In genomic region chr3:93934366-93935046, GRCh38 we compare ENCODE assay signal across 22 cellular contexts. TPM values are rescaled to one million over a fixed set of nuclear protein-coding genes. Genes with fewer than 3 reads are reported as not detected.
DNase-seq lines count a peak whose midpoint lies in the region; ATAC-seq and TF ChIP-seq lines count a peak whose summit lies in the region.
"Had no signal": no experiment of that assay in that cellular context is flagged by ENCODE, and none has a peak within 500 bp of the region (broad histone marks: within the 10 kb centered on the region; RNA-seq: fewer than 3 reads in every experiment).

No MANE protein-coding gene starts in this region.

- no TSS peak for BruUV-seq in PC-9 (replicated peaks; lab: Mats Ljungman, UMichigan)

- no peak overlapping the region for H3K27ac ChIP-seq in PC-9
- H3K27ac ChIP-seq in hepatocyte: no peak overlapping the region
- H3K27ac ChIP-seq in liver (ENCODE audit: low read depth in 1 of 2, low read length in 2 of 2): peak overlapping the region; percentile 41 to 58
- H3K27ac ChIP-seq in aorta (ENCODE audit: low read depth in 1 of 2, low read length in 2 of 2): no peak overlapping the region
- H3K27ac ChIP-seq: A549; BLaER1 treated with 17β-estradiol and CSF1 and Interleukin-3, amounts not matched to agents 10 nM and 100 nM had no signal

- H3K4me2 ChIP-seq in PC-9 (no peak overlapping the region), hepatocyte (peak overlapping the region; percentile 51)
- H3K4me2 ChIP-seq: A549; BLaER1 treated with 17β-estradiol and CSF1 and Interleukin-3, amounts not matched to agents 10 nM and 100 nM had no signal

- POLR2A ChIA-PET in PC-9 (lab: Charles Lee; ENCODE audit: unreplicated experiment): no interaction called here

- H4K20me1 ChIP-seq in PC-9 (ENCODE audit: insufficient read depth) (no peaks in the 10 kb centered on the region), hepatocyte (ENCODE audit: insufficient read depth, poor library complexity, severe bottlenecking) (no peaks in the 10 kb centered on the region)
- H4K20me1 ChIP-seq: BLaER1 treated with 17β-estradiol and CSF1 and Interleukin-3, amounts not matched to agents 10 nM and 100 nM had no signal

- ATAC-seq in HG03175 (IDR thresholded peaks at IDR 0.05; ENCODE audit: unreplicated experiment) (no peak), HG03108 (IDR thresholded peaks at IDR 0.05; ENCODE audit: unreplicated experiment) (no peak), aorta (ENCODE audit: low FRiP score) (no peak)
- ATAC-seq: A549, GM12878 had no signal

- H3K9me3 ChIP-seq in PC-9 (ENCODE audit: insufficient read depth, low read depth): 0 out of 2 replicates have a peak, but pooled peaks cover 3% of the 10 kb centered on the region
- H3K9me3 ChIP-seq in hepatocyte (ENCODE audit: low read depth): no peaks in the 10 kb centered on the region
- H3K9me3 ChIP-seq in liver (ENCODE audit: control insufficient read depth in 4 of 4, low read length in 3 of 4): no peaks in the 10 kb centered on the region
- peaks cover 2% of the 10 kb centered on the region for H3K9me3 ChIP-seq in aorta (ENCODE audit: control insufficient read depth, low read length)
- H3K9me3 ChIP-seq: A549; BE2C; BLaER1 treated with 17β-estradiol and CSF1 and Interleukin-3, amounts not matched to agents 10 nM and 100 nM; HAP-1 had no signal

- DNase-seq in PC-9: peak in 1 of 2 experiments; percentile 12
- no peak for DNase-seq in hepatocyte (ENCODE audit: low spot score)
- DNase-seq in aorta: no peak
- DNase-seq: 8988T; ACHN; AML-193; BE2C; CD4-positive, alpha-beta T cell; CD8-positive, alpha-beta memory T cell; DMS 273 treated with DMSO at 0.1 percent for 48 hours; DMS79; EL; GDM1; GOT3; HFFc6 had no signal

- H3K79me2 ChIP-seq in PC-9 (ENCODE audit: low read depth) (no peaks in the 10 kb centered on the region), hepatocyte (no peaks in the 10 kb centered on the region)

- no peaks in the 10 kb centered on the region for H3K9me2 ChIP-seq in PC-9 (ENCODE audit: insufficient read depth)
- no peaks in the 10 kb centered on the region for H3K9me2 ChIP-seq in hepatocyte (replicated peaks; ENCODE audit: insufficient read depth)

- TF ChIP-seq RAD21 in liver (IDR thresholded peaks at IDR 0.05): no peak

- intact Hi-C loops in PC-9 (cut with micrococcal nuclease; ENCODE audit: unreplicated experiment) (no loop called here), aorta (cut with DNase I) (no loop called here)

- 0 out of 2 replicates have a peak overlapping the region, but pooled peaks have one; percentile 8 for H2AFZ ChIP-seq in PC-9
- no peak overlapping the region for H2AFZ ChIP-seq in hepatocyte

- H3K4me1 ChIP-seq in PC-9 (replicated peaks; ENCODE audit: insufficient read depth) (no peaks in the 10 kb centered on the region), hepatocyte (ENCODE audit: insufficient read depth) (no peaks in the 10 kb centered on the region), liver (ENCODE audit: control insufficient read depth in 4 of 4, insufficient read depth in 4 of 4, low read length in 3 of 4) (peaks cover 0 to 25% (median 8%) of the 10 kb centered on the region in 4 donors), aorta (ENCODE audit: control insufficient read depth in 1 of 2, insufficient read depth in 2 of 2, low read length in 2 of 2) (peaks cover 0 to 4% of the 10 kb centered on the region in 2 donors)
- H3K4me1 ChIP-seq: A549; BE2C; BLaER1 treated with 17β-estradiol and CSF1 and Interleukin-3, amounts not matched to agents 10 nM and 100 nM; HAP-1 had no signal

- H3K4me3 ChIP-seq in PC-9: no peak overlapping the region
- H3K4me3 ChIP-seq in hepatocyte: no peak overlapping the region
- peak overlapping the region in 2 of 3 donors; percentile 23 to 38 for H3K4me3 ChIP-seq in liver (ENCODE audit: low read depth in 1 of 3, low read length in 3 of 3)
- H3K4me3 ChIP-seq in aorta (ENCODE audit: low read length in 2 of 2): no peak overlapping the region
- H3K4me3 ChIP-seq: A549; BLaER1 treated with 17β-estradiol and CSF1 and Interleukin-3, amounts not matched to agents 10 nM and 100 nM; GM12878; HAP-1 had no signal

- no peak for TF ChIP-seq CTCF in PC-9 (conservative IDR thresholded peaks at IDR 0.05)
- no peak for TF ChIP-seq CTCF in hepatocyte (IDR thresholded peaks at IDR 0.05; ENCODE audit: poor library complexity)
- TF ChIP-seq CTCF in liver (IDR thresholded peaks at IDR 0.05; ENCODE audit: low read depth, low read length, missing input control): no peak

- no peaks in the 10 kb centered on the region for H3K36me3 ChIP-seq in PC-9 (ENCODE audit: low read depth)
- no peaks in the 10 kb centered on the region for H3K36me3 ChIP-seq in hepatocyte (replicated peaks; ENCODE audit: insufficient read depth, low read depth)
- H3K36me3 ChIP-seq in liver (ENCODE audit: control insufficient read depth in 4 of 4, insufficient read depth in 3 of 4, low read depth in 1 of 4, low read length in 3 of 4): peaks cover 0 to 2% (median 0%) of the 10 kb centered on the region in 4 donors
- no peaks in the 10 kb centered on the region for H3K36me3 ChIP-seq in aorta (ENCODE audit: control insufficient read depth in 1 of 2, insufficient read depth in 2 of 2, low read length in 1 of 2)
- H3K36me3 ChIP-seq: BE2C; BLaER1 treated with 17β-estradiol and CSF1 and Interleukin-3, amounts not matched to agents 10 nM and 100 nM; HAP-1 had no signal

- no peaks in the 10 kb centered on the region for H3F3A ChIP-seq in PC-9 (ENCODE audit: insufficient read depth, low read depth)

- 58% methylated on average over 5 of the region's 5 CpGs for WGBS in hepatocyte (ENCODE audit: low lambda C conversion rate, missing lambda C conversion rate)
- WGBS in liver: 28% methylated on average over 5 of the region's 5 CpGs
- 70 to 71% methylated on average over 5 of the region's 5 CpGs for WGBS in aorta, 2 donors

- CTCF ChIA-PET in PC-9 (lab: Charles Lee): no interaction called here

- H3K9ac ChIP-seq in liver (ENCODE audit: low read depth in 1 of 2, low read length in 2 of 2): peak overlapping the region in 1 of 2 donors; percentile 52
- H3K9ac ChIP-seq: BLaER1 treated with 17β-estradiol and CSF1 and Interleukin-3, amounts not matched to agents 10 nM and 100 nM had no signal

- H3K27me3 ChIP-seq in PC-9 (ENCODE audit: insufficient read depth, low read depth) (peaks cover 15% of the 10 kb centered on the region; the same call in 1 of the 2 replicates), hepatocyte (no peaks in the 10 kb centered on the region), liver (ENCODE audit: control insufficient read depth in 4 of 4, insufficient read depth in 4 of 4, low read length in 3 of 4) (no peaks in the 10 kb centered on the region), aorta (ENCODE audit: control insufficient read depth in 1 of 2, insufficient read depth in 2 of 2, low read length in 1 of 2) (no peaks in the 10 kb centered on the region)
- H3K27me3 ChIP-seq: BE2C; BLaER1 treated with 17β-estradiol and CSF1 and Interleukin-3, amounts not matched to agents 10 nM and 100 nM had no signal

TF ChIP-seq in liver, 16 proteins besides CTCF, POLR2A, EP300 and RAD21:
- TF ChIP-seq TAF1 (conservative IDR thresholded peaks at IDR 0.05) (no peak), FOXA2 (IDR thresholded peaks at IDR 0.05) (no peak), HNF4A (conservative IDR thresholded peaks at IDR 0.05) (peak; percentile 47 to 59), RXRA (IDR thresholded peaks at IDR 0.05) (peak; percentile 23 to 47), SP1 (IDR thresholded peaks at IDR 0.05) (peak; percentile 55), MAX (IDR thresholded peaks at IDR 0.05) (no peak), HNF4G (IDR thresholded peaks at IDR 0.05) (peak; percentile 8), NR2F2 (IDR thresholded peaks at IDR 0.05) (peak; percentile 11), YY1 (IDR thresholded peaks at IDR 0.05) (peak; percentile 68)
- TF ChIP-seq, protein P1, sequence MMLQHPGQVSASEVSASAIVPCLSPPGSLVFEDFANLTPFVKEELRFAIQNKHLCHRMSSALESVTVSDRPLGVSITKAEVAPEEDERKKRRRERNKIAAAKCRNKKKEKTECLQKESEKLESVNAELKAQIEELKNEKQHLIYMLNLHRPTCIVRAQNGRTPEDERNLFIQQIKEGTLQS (IDR thresholded peaks at IDR 0.05): peak; percentile 77
TF ChIP-seq in liver: peak in this region for 7.

RNA-seq across cellular contexts. Expression of gene PROS1, which starts 39.2 kb away (rescaled TPM):
- total RNA-seq in PC-9 (2021) (0.25 and 0.57 TPM in 2 replicates), hepatocyte (103 and 115 TPM in 2 replicates), liver (100 to 1,000 TPM; 123 to 252 TPM), aorta (100 to 1,000 TPM in 1 of 2 donors, 10 to 100 TPM in 1; 81.1 to 132 TPM)
- polyA plus RNA-seq in hepatocyte (46.5 and 58.7 TPM in 2 replicates), liver (100 to 1,000 TPM in 1 of 2 donors, 10 to 100 TPM in 1; 88.9 to 162 TPM), aorta (100 to 1,000 TPM in 1 of 2 donors, 10 to 100 TPM in 1; 40.5 to 125 TPM)
- total RNA-seq: CD4-positive, alpha-beta T cell had no signal
- polyA plus RNA-seq: CD8-positive, alpha-beta memory T cell; GM12878 had no signal

RNA-seq across cellular contexts. Expression of gene ARL13B, which starts 45.4 kb away (rescaled TPM):
- 17.8 and 20.2 TPM in 2 replicates for total RNA-seq in PC-9 (2021)
- 10.0 and 10.4 TPM in 2 replicates for total RNA-seq in hepatocyte
- 6.2 and 11.1 TPM in 2 replicates for polyA plus RNA-seq in hepatocyte
- total RNA-seq in liver: 1 to 10 TPM; 3.1 to 3.9 TPM
- polyA plus RNA-seq in liver: 1 to 10 TPM; 3.0 to 5.8 TPM
- 10 to 100 TPM; 16.5 to 19.1 TPM for total RNA-seq in aorta
- polyA plus RNA-seq in aorta: 1 to 10 TPM; 5.0 to 7.6 TPM

Comparison
In these comparisons a context has a peak if more than half of its experiments do, and no peak if none do; other contexts are left out.
1. H3K27ac ChIP-seq: peak in liver (2 of 2); none in PC-9 (single experiment), hepatocyte (single experiment) and aorta (0 of 2).
2. H3K4me3 ChIP-seq: peak in liver (2 of 3); none in PC-9 (single experiment), hepatocyte (single experiment) and aorta (0 of 2).
3. RNA of gene PROS1, which starts 39.2 kb away (total RNA-seq): 123 to 252 TPM in liver, 81.1 to 132 TPM in aorta and 103 to 115 TPM in hepatocyte; 0.25 to 0.57 TPM in PC-9; every median in the first group is over 10 times any median in the second.